11 cellular contexts compared by ENCODE assay signal in genomic region chr15:85354432-85354831, GRCh38. TPM values are rescaled to one million over a fixed set of nuclear protein-coding genes. Genes with fewer than 3 reads are reported as not detected.
DNase-seq lines count a peak whose midpoint lies in the region; ATAC-seq and TF ChIP-seq lines count a peak whose summit lies in the region.
"Had no signal": no experiment of that assay in that cellular context is flagged by ENCODE, and none has a peak within 500 bp of the region (broad histone marks: within the 10 kb centered on the region; RNA-seq: fewer than 3 reads in every experiment).

No MANE protein-coding gene starts in this region.

- H3K36me3 ChIP-seq in left ventricle myocardium inferior (no peaks in the 10 kb centered on the region), Peyer's patch (no peaks in the 10 kb centered on the region)
- H3K36me3 ChIP-seq: thoracic aorta had no signal

- H3K27me3 ChIP-seq in left ventricle myocardium inferior (ENCODE audit: low read depth), result no peaks in the 10 kb centered on the region
- no peaks in the 10 kb centered on the region for H3K27me3 ChIP-seq in right cardiac atrium (ENCODE audit: control insufficient read depth, insufficient read depth)
- no peaks in the 10 kb centered on the region for H3K27me3 ChIP-seq in Peyer's patch

- WGBS in right cardiac atrium, result 31% methylated on average over 4 of the region's 4 CpGs

- TF ChIP-seq CTCF in left ventricle myocardium inferior (IDR thresholded peaks at IDR 0.05; ENCODE audit: borderline replicate concordance) (no peak), Peyer's patch (IDR thresholded peaks at IDR 0.05) (no peak)

- DNase-seq in left ventricle myocardium inferior (no peak), right cardiac atrium (no peak), T1000 (lab: John Stamatoyannopoulos, UW) (peak; percentile 4), hepatic stellate cell (ENCODE audit: low spot score) (peak; percentile 22), cortex of kidney (lab: John Stamatoyannopoulos, UW) (no peak), Peyer's patch (no peak)
- no peak for DNase-seq in stimulated activated CD4-positive, alpha-beta T cell treated with anti-CD3 and anti-CD28 coated beads, Interleukin-4, amount 100 ng/mL, for 24 hours
- DNase-seq: MV-4-11 had no signal

- ATAC-seq in right cardiac atrium, result no peak
- no peak for ATAC-seq in GM21360 (IDR thresholded peaks at IDR 0.05; ENCODE audit: unreplicated experiment)
- ATAC-seq: sciatic nerve had no signal

- TF ChIP-seq POLR2A in Peyer's patch (IDR thresholded peaks at IDR 0.05), result no peak

- peak overlapping the region; percentile 88 for H3K27ac ChIP-seq in left ventricle myocardium inferior (replicated peaks)
- H3K27ac ChIP-seq in right cardiac atrium (ENCODE audit: low read length), result no peak overlapping the region
- no peak overlapping the region for H3K27ac ChIP-seq in Peyer's patch
- H3K27ac ChIP-seq: thoracic aorta had no signal

- intact Hi-C loops in left ventricle myocardium inferior (cut with micrococcal nuclease), result no loop called here
- intact Hi-C loops in right cardiac atrium (cut with DNase I), result no loop called here

- H3K9me3 ChIP-seq in left ventricle myocardium inferior (replicated peaks) (no peaks in the 10 kb centered on the region), right cardiac atrium (ENCODE audit: control insufficient read depth, low read length) (no peaks in the 10 kb centered on the region), Peyer's patch (no peaks in the 10 kb centered on the region)
- H3K9me3 ChIP-seq: thoracic aorta had no signal

- H3K4me3 ChIP-seq in left ventricle myocardium inferior (no peak overlapping the region), right cardiac atrium (ENCODE audit: low read length) (no peak overlapping the region), Peyer's patch (no peak overlapping the region)
- H3K4me3 ChIP-seq: thoracic aorta had no signal

- H3K4me1 ChIP-seq in left ventricle myocardium inferior, result peaks cover 38% of the 10 kb centered on the region
- no peaks in the 10 kb centered on the region for H3K4me1 ChIP-seq in right cardiac atrium (ENCODE audit: control insufficient read depth, insufficient read depth, low read length)
- H3K4me1 ChIP-seq in Peyer's patch, result peaks cover 0 to 13% (median 0%) of the 10 kb centered on the region in 4 donors

RNA-seq across cellular contexts. Expression of gene AKAP13, which starts 26.0 kb away (rescaled TPM):
- total RNA-seq in left ventricle myocardium inferior (331 TPM), right cardiac atrium (100 to 1,000 TPM; 250 to 348 (median 260) TPM), Peyer's patch (100 to 1,000 TPM; 166 to 742 (median 242) TPM)
- polyA plus RNA-seq in right cardiac atrium, result 104 TPM

Comparison
In these comparisons a context has a peak if more than half of its experiments do, and no peak if none do; other contexts are left out.
1. DNase-seq: peak in T1000 (single experiment) and hepatic stellate cell (single experiment); none in left ventricle myocardium inferior (single experiment), right cardiac atrium (0 of 3), cortex of kidney (single experiment), stimulated activated CD4-positive, alpha-beta T cell treated with anti-CD3 and anti-CD28 coated beads, Interleukin-4, amount 100 ng/mL, for 24 hours (single experiment) and Peyer's patch (0 of 3).